1 cellular context compared by ENCODE assay signal in the genomic region with DNA sequence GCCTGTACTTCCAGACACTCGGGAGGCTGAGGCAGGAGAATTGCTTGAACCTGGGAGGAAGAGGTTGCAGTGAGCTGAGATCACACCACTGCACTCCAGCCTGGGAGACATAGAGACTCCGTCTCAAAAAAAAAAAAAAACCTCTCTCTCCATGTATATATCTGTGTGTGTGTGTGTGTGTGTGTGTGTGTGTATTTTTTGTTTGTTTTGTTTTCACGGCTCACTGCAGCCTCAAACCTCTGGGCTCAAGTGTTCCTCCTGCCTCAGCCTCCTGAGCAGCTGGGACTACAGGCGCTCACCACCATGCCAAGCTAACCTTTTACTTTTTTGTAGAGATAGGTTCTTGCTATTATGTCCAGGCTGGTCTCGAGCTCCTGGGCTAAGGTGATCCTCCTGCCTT.
TF ChIP-seq lines count a peak whose summit lies in the region.

No MANE protein-coding gene starts in this region.

TF ChIP-seq in HepG2, 621 proteins besides CTCF, POLR2A, EP300 and RAD21:
- TF ChIP-seq ZNF350 (CRISPR knock-in tag; IDR thresholded peaks at IDR 0.05; ENCODE audit: borderline replicate concordance, low read depth), result 0 out of 2 replicates have a peak, but pooled peaks have one; percentile 15
- TF ChIP-seq, protein P1, sequence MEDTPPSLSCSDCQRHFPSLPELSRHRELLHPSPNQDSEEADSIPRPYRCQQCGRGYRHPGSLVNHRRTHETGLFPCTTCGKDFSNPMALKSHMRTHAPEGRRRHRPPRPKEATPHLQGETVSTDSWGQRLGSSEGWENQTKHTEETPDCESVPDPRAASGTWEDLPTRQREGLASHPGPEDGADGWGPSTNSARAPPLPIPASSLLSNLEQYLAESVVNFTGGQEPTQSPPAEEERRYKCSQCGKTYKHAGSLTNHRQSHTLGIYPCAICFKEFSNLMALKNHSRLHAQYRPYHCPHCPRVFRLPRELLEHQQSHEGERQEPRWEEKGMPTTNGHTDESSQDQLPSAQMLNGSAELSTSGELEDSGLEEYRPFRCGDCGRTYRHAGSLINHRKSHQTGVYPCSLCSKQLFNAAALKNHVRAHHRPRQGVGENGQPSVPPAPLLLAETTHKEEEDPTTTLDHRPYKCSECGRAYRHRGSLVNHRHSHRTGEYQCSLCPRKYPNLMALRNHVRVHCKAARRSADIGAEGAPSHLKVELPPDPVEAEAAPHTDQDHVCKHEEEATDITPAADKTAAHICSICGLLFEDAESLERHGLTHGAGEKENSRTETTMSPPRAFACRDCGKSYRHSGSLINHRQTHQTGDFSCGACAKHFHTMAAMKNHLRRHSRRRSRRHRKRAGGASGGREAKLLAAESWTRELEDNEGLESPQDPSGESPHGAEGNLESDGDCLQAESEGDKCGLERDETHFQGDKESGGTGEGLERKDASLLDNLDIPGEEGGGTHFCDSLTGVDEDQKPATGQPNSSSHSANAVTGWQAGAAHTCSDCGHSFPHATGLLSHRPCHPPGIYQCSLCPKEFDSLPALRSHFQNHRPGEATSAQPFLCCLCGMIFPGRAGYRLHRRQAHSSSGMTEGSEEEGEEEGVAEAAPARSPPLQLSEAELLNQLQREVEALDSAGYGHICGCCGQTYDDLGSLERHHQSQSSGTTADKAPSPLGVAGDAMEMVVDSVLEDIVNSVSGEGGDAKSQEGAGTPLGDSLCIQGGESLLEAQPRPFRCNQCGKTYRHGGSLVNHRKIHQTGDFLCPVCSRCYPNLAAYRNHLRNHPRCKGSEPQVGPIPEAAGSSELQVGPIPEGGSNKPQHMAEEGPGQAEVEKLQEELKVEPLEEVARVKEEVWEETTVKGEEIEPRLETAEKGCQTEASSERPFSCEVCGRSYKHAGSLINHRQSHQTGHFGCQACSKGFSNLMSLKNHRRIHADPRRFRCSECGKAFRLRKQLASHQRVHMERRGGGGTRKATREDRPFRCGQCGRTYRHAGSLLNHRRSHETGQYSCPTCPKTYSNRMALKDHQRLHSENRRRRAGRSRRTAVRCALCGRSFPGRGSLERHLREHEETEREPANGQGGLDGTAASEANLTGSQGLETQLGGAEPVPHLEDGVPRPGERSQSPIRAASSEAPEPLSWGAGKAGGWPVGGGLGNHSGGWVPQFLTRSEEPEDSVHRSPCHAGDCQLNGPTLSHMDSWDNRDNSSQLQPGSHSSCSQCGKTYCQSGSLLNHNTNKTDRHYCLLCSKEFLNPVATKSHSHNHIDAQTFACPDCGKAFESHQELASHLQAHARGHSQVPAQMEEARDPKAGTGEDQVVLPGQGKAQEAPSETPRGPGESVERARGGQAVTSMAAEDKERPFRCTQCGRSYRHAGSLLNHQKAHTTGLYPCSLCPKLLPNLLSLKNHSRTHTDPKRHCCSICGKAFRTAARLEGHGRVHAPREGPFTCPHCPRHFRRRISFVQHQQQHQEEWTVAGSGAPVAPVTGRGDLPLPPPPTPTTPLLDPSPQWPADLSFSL (CRISPR knock-in tag; IDR thresholded peaks at IDR 0.05), result 0 out of 2 replicates have a peak, but pooled peaks have one; percentile 36
- TF ChIP-seq, protein P2, sequence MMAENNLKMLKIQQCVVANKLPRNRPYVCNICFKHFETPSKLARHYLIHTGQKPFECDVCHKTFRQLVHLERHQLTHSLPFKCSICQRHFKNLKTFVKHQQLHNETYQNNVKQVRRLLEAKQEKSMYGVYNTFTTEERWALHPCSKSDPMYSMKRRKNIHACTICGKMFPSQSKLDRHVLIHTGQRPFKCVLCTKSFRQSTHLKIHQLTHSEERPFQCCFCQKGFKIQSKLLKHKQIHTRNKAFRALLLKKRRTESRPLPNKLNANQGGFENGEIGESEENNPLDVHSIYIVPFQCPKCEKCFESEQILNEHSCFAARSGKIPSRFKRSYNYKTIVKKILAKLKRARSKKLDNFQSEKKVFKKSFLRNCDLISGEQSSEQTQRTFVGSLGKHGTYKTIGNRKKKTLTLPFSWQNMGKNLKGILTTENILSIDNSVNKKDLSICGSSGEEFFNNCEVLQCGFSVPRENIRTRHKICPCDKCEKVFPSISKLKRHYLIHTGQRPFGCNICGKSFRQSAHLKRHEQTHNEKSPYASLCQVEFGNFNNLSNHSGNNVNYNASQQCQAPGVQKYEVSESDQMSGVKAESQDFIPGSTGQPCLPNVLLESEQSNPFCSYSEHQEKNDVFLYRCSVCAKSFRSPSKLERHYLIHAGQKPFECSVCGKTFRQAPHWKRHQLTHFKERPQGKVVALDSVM (CRISPR knock-in tag; IDR thresholded peaks at IDR 0.05), result peak; percentile 71; the same call in 1 of the 2 replicates
- TF ChIP-seq ZNF777 (CRISPR knock-in tag; IDR thresholded peaks at IDR 0.05), result 0 out of 2 replicates have a peak, but pooled peaks have one; percentile 11
- TF ChIP-seq, protein P3, sequence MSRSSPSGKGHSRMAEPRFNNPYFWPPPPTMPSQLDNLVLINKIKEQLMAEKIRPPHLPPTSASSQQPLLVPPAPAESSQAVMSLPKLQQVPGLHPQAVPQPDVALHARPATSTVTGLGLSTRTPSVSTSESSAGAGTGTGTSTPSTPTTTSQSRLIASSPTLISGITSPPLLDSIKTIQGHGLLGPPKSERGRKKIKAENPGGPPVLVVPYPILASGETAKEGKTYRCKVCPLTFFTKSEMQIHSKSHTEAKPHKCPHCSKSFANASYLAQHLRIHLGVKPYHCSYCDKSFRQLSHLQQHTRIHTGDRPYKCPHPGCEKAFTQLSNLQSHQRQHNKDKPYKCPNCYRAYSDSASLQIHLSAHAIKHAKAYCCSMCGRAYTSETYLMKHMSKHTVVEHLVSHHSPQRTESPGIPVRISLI (CRISPR knock-in tag; IDR thresholded peaks at IDR 0.05; ENCODE audit: borderline replicate concordance), result peak; percentile 52; the same call in 1 of the 2 replicates
